ENCODE assay signal across 26 cellular contexts in the genomic region with DNA sequence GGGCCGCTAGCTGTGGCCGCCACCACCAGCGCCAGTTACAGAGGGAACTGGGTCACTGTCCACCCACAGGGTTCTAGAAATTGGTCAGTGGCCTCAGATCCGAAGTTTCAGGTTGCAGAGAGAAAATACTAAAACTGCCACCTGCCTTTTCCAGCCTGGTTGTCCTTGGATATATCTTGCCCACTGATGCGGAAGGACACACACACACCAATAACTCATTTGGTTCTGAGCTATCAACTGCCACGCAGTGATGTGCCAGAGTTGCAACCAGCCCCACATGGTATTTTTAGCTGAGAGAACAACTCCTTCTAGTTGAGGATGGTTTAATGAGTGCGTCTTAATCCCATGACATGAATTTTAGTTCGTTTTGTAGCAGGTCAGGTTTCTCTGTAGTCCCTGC.
"Had no signal": no experiment of that assay in that cellular context is flagged by ENCODE, and none has a peak within 500 bp of the region (broad histone marks: within the 10 kb centered on the region; RNA-seq: fewer than 3 reads in every experiment).

No MANE protein-coding gene starts in this region.

- DNase-seq: activated CD4-positive, alpha-beta T cell treated with anti-CD3 and anti-CD28 coated beads for 1 hour; activated gamma-delta T cell treated with Interleukin-2 at 50 U/mL for 16 hours; activated T-cell treated with anti-CD3 and anti-CD28 coated beads, Interleukin-2, amount 50 U/mL, for 1 hour; adrenal gland; brain microvascular endothelial cell; central memory CD4-positive, alpha-beta T cell; dermis blood vessel endothelial cell; effector CD8-positive, alpha-beta T cell; erythroblast; foreskin fibroblast; kidney glomerular epithelial cell; lower lobe of right lung; mesendoderm; mucosa of descending colon; nephron progenitor cell; small intestine; stimulated activated CD4-positive, alpha-beta T cell treated with anti-CD3 and anti-CD28 coated beads, Interleukin-2, amount 100 ng/mL, for 24 hours; T-helper 2 cell; trophoblast cell had no signal

- ATAC-seq: lower lobe of right lung; sciatic nerve; stimulated activated memory B cell treated with anti-CD40 and anti-IgM and Interleukin-4, amounts not matched to agents 10 μg/mL and 1 μg/mL and 100 μg/mL, for 72 hours had no signal

- H3K27me3 ChIP-seq: adrenal gland, ascending aorta, brain microvascular endothelial cell, hepatocyte, vagina had no signal

- H3K36me3 Mint-ChIP-seq: activated naive CD8-positive, alpha-beta T cell; stimulated activated memory B cell treated with anti-CD40 and anti-IgM and Interleukin-4, amounts not matched to agents 10 μg/mL and 1 μg/mL and 100 μg/mL, for 72 hours had no signal

- H3K4me3 ChIP-seq: adrenal gland, ascending aorta, hepatocyte, lower lobe of right lung, mucosa of descending colon, vagina had no signal

- H3K36me3 ChIP-seq: adrenal gland, ascending aorta, brain microvascular endothelial cell, lower lobe of right lung, vagina had no signal

- H3K4me2 ChIP-seq: hepatocyte had no signal

- H2AFZ ChIP-seq: hepatocyte, parathyroid adenoma had no signal

- H3K4me1 ChIP-seq: ascending aorta, lower lobe of right lung, parathyroid adenoma, vagina had no signal

- H3K27ac ChIP-seq: adrenal gland, ascending aorta, brain microvascular endothelial cell, hepatocyte, lower lobe of right lung, parathyroid adenoma, vagina had no signal

- H3K9me3 Mint-ChIP-seq: nephron progenitor cell; stimulated activated memory B cell treated with anti-CD40 and anti-IgM and Interleukin-4, amounts not matched to agents 10 μg/mL and 1 μg/mL and 100 μg/mL, for 72 hours had no signal

- H3K79me2 ChIP-seq: hepatocyte, parathyroid adenoma had no signal

- H3K9me3 ChIP-seq: adrenal gland, ascending aorta, lower lobe of right lung, mucosa of descending colon, vagina had no signal

- H3K4me1 Mint-ChIP-seq: stimulated activated memory B cell treated with anti-CD40 and anti-IgM and Interleukin-4, amounts not matched to agents 10 μg/mL and 1 μg/mL and 100 μg/mL, for 72 hours had no signal

- H3K27ac Mint-ChIP-seq: activated naive CD8-positive, alpha-beta T cell; nephron progenitor cell; stimulated activated memory B cell treated with anti-CD40 and anti-IgM and Interleukin-4, amounts not matched to agents 10 μg/mL and 1 μg/mL and 100 μg/mL, for 72 hours had no signal

- H3K9ac ChIP-seq: parathyroid adenoma had no signal

- H3K4me3 Mint-ChIP-seq: activated naive CD8-positive, alpha-beta T cell; nephron progenitor cell; stimulated activated memory B cell treated with anti-CD40 and anti-IgM and Interleukin-4, amounts not matched to agents 10 μg/mL and 1 μg/mL and 100 μg/mL, for 72 hours had no signal
